8 cellular contexts compared by ENCODE assay signal in genomic region chr6:85677243-85677956, GRCh38. TPM values are rescaled to one million over a fixed set of nuclear protein-coding genes. Genes with fewer than 3 reads are reported as not detected.
DNase-seq lines count a peak whose midpoint lies in the region; ATAC-seq, FAIRE-seq and TF ChIP-seq lines count a peak whose summit lies in the region.

No MANE protein-coding gene starts in this region.

- TF ChIP-seq CTCF in astrocyte of the cerebellum (IDR thresholded peaks at IDR 0.05; ENCODE audit: low read depth, low read length, missing control alignments) (peak; percentile 35), liver (IDR thresholded peaks at IDR 0.05; ENCODE audit: low read depth, low read length, missing input control) (no peak), thoracic aorta (IDR thresholded peaks at IDR 0.05) (no peak)

- H3K36me3 ChIP-seq in HUES6 (ENCODE audit: control insufficient read depth, insufficient read depth, low read length), result peaks cover 42% of the 10 kb centered on the region
- peaks cover 0 to 2% (median 0%) of the 10 kb centered on the region in 4 donors for H3K36me3 ChIP-seq in liver (ENCODE audit: control insufficient read depth in 4 of 4, insufficient read depth in 3 of 4, low read depth in 1 of 4, low read length in 3 of 4)
- H3K36me3 ChIP-seq in thoracic aorta, result no peaks in the 10 kb centered on the region

- TF ChIP-seq RAD21 in liver (IDR thresholded peaks at IDR 0.05), result peak; percentile 67 to 68

- H3K4me3 ChIP-seq in HUES6 (ENCODE audit: low read depth, low read length) (peak overlapping the region; percentile 96), astrocyte of the cerebellum (ENCODE audit: low read depth, low read length) (peak overlapping the region; percentile 75), liver (ENCODE audit: low read depth in 1 of 3, low read length in 3 of 3) (peak overlapping the region; percentile 75 to 100 (median 96)), thoracic aorta (peak overlapping the region; percentile 96)

- H3K27me3 ChIP-seq in HUES6 (ENCODE audit: control insufficient read depth, insufficient read depth, low read length) (no peaks in the 10 kb centered on the region), liver (ENCODE audit: control insufficient read depth in 4 of 4, insufficient read depth in 4 of 4, low read length in 3 of 4) (no peaks in the 10 kb centered on the region), thoracic aorta (replicated peaks; ENCODE audit: insufficient read depth) (no peaks in the 10 kb centered on the region)

- FAIRE-seq in GM12891 (lab: Jason Lieb, UNC), result no peak

- ATAC-seq in thoracic aorta (ENCODE audit: insufficient number of reproducible peaks, low FRiP score, low read depth) (no peak), GM19328 (IDR thresholded peaks at IDR 0.05; ENCODE audit: unreplicated experiment) (no peak)

- H3K9me3 ChIP-seq in HUES6 (ENCODE audit: control insufficient read depth, insufficient read depth, low read depth, low read length) (no peaks in the 10 kb centered on the region), liver (ENCODE audit: control insufficient read depth in 4 of 4, low read length in 3 of 4) (no peaks in the 10 kb centered on the region), thoracic aorta (no peaks in the 10 kb centered on the region)

- no peak for TF ChIP-seq POLR2A in GM12891 (IDR thresholded peaks at IDR 0.05; ENCODE audit: low read depth, low read length)

- 0% methylated on average over 12 of the region's 12 CpGs for WGBS in liver

- in situ Hi-C loops in astrocyte of the cerebellum (cut with HindIII; ENCODE audit: low sequenced_read_pairs), result loop anchor here (5.0 kb wide), 2 partner anchors 85 to 325 kb away; partner anchors contain the start of gene SNX14

- DNase-seq in CMK (ENCODE audit: low read depth) (peak; percentile 40), astrocyte of the cerebellum (ENCODE audit: low read depth) (peak; percentile 31), thoracic aorta (ENCODE audit: low spot score) (no peak), NCI-H1436 treated with DMSO at 0.1 percent for 48 hours (lab: John Stamatoyannopoulos, UW) (no peak), GM12891 (ENCODE audit: insufficient read length, low spot score) (no peak)

- H3K27ac ChIP-seq in HUES6 (ENCODE audit: low read depth, low read length) (peak overlapping the region; percentile 94), liver (ENCODE audit: low read depth in 1 of 2, low read length in 2 of 2) (peak overlapping the region; percentile 75 to 93), thoracic aorta (peak overlapping the region; percentile 83 to 89)

- H3K4me1 ChIP-seq in HUES6 (ENCODE audit: control insufficient read depth, insufficient read depth, low read length), result 0 out of 2 replicates have a peak, but pooled peaks cover 5% of the 10 kb centered on the region
- H3K4me1 ChIP-seq in liver (ENCODE audit: control insufficient read depth in 4 of 4, insufficient read depth in 4 of 4, low read length in 3 of 4), result peaks cover 4 to 33% (median 25%) of the 10 kb centered on the region in 4 donors
- H3K4me1 ChIP-seq in thoracic aorta (ENCODE audit: control insufficient read depth in 1 of 2, low read depth in 2 of 2), result peaks cover 19 to 44% of the 10 kb centered on the region in 2 donors

- H3K9ac ChIP-seq in HUES6 (ENCODE audit: low read length) (peak overlapping the region; percentile 92), liver (ENCODE audit: low read depth in 1 of 2, low read length in 2 of 2) (peak overlapping the region; percentile 94 to 99)

TF ChIP-seq in liver, 16 proteins besides CTCF, POLR2A, EP300 and RAD21 (continues in another document):
- TF ChIP-seq HNF4A (conservative IDR thresholded peaks at IDR 0.05) (no peak), JUND (IDR thresholded peaks at IDR 0.05) (no peak), EGR1 (IDR thresholded peaks at IDR 0.05; ENCODE audit: low read depth in 2 of 2) (no peak), GABPA (IDR thresholded peaks at IDR 0.05 in 1 of 2, conservative IDR thresholded peaks at IDR 0.05 in 1 of 2) (no peak), REST (IDR thresholded peaks at IDR 0.05) (no peak), RXRA (IDR thresholded peaks at IDR 0.05) (no peak), YY1 (IDR thresholded peaks at IDR 0.05) (no peak), TAF1 (conservative IDR thresholded peaks at IDR 0.05) (no peak), FOXA2 (IDR thresholded peaks at IDR 0.05) (no peak), HNF4G (IDR thresholded peaks at IDR 0.05) (no peak), FOXA1 (IDR thresholded peaks at IDR 0.05) (no peak)
- TF ChIP-seq, protein P1, sequence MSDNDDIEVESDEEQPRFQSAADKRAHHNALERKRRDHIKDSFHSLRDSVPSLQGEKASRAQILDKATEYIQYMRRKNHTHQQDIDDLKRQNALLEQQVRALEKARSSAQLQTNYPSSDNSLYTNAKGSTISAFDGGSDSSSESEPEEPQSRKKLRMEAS (IDR thresholded peaks at IDR 0.05), result no peak

TF ChIP-seq in GM12891, 5 proteins besides CTCF, POLR2A, EP300 and RAD21:
- TF ChIP-seq POLR2AphosphoS5 (IDR thresholded peaks at IDR 0.05; ENCODE audit: low read depth, low read length) (no peak), PAX5 (IDR thresholded peaks at IDR 0.05; ENCODE audit: insufficient read depth, low read length, severe bottlenecking) (no peak), SPI1 (IDR thresholded peaks at IDR 0.05; ENCODE audit: low read depth, low read length) (no peak), TAF1 (IDR thresholded peaks at IDR 0.05; ENCODE audit: low read depth, low read length) (no peak), POU2F2 (IDR thresholded peaks at IDR 0.05; ENCODE audit: low read depth, low read length) (no peak)
TF ChIP-seq in GM12891: peak in this region for 0.

RNA-seq across cellular contexts. Expression of gene SYNCRIP, which starts 34.7 kb away (rescaled TPM):
- total RNA-seq in liver (10 to 100 TPM; 27.8 to 41.7 TPM), thoracic aorta (10 to 100 TPM; 47.7 to 94.2 TPM)
- polyA plus RNA-seq in liver, result 10 to 100 TPM; 30.0 to 30.9 TPM
- polyA plus RNA-seq in GM12891 (2012; ENCODE audit: low read depth, missing spikeins), result 63.3 TPM

Comparison
In these comparisons a context has a peak if more than half of its experiments do, and no peak if none do; other contexts are left out.
1. DNase-seq: peak in CMK (single experiment) and astrocyte of the cerebellum (single experiment); none in thoracic aorta (single experiment), NCI-H1436 treated with DMSO at 0.1 percent for 48 hours (single experiment) and GM12891 (single experiment).
2. Peak in every context shown above with its lines, with median percentiles within 50 percentile points of each other: H3K27ac ChIP-seq and H3K4me3 ChIP-seq.